ENCODE assay signal across 8 cellular contexts in the genomic region with DNA sequence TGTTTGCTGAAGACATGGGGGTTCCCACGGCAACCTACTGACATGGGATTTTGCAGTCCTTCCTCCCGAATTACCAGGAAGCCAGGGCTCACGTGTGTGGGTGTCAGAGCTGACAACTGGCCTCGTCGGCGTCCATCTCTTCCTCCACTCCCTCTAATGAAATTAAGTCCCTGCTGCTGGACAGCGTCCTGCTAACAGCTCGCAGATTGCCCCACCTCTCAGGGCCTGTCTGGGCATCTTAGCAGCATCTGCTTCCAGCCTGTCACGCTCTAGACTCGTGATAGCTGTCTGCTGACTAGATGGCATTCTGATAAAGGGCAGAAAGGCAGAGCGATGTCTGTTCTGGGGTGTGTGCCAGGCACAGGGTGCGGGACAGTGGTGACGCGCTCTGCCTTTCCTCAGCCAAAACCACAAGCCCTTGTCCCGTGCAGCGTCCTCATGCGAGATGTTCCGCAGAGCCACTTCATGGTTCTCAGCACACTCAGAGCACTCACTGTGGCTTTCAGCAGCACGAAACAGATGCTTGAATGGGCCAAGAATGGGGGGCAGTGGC.
DNase-seq lines count a peak whose midpoint lies in the region; ATAC-seq, FAIRE-seq and TF ChIP-seq lines count a peak whose summit lies in the region.

No MANE protein-coding gene starts in this region.

- H2BK15ac ChIP-seq in IMR-90 (ENCODE audit: low read depth, low read length) = no peak overlapping the region

- no peak overlapping the region for H2BK20ac ChIP-seq in IMR-90 (ENCODE audit: low read depth, low read length)

- TF ChIP-seq CTCF in A549 (IDR thresholded peaks at IDR 0.05) (no peak), IMR-90 (conservative IDR thresholded peaks at IDR 0.05; ENCODE audit: low read depth, low read length) (no peak), nephron progenitor cell (IDR thresholded peaks at IDR 0.05) (no peak)

- no peak overlapping the region for H3K4me3 Mint-ChIP-seq in nephron progenitor cell

- BruUV-seq in IMR-90 (replicated peaks; lab: Mats Ljungman, UMichigan) = no TSS peak

- intact Hi-C loops in IMR-90 (cut with micrococcal nuclease) = no loop called here

- H4K91ac ChIP-seq in IMR-90 (ENCODE audit: insufficient read depth, low read depth, low read length) = no peak overlapping the region

- FAIRE-seq in A549 (lab: Jason Lieb, UNC) = no peak

- H3K36me3 Mint-ChIP-seq in nephron progenitor cell (ENCODE audit: low read depth) = peaks cover 5% of the 10 kb centered on the region

- no peak for TF ChIP-seq RAD21 in A549 (conservative IDR thresholded peaks at IDR 0.05 in 1 of 2, IDR thresholded peaks at IDR 0.05 in 1 of 2)
- TF ChIP-seq RAD21 in IMR-90 (IDR thresholded peaks at IDR 0.05; ENCODE audit: low read length) = 0 out of 2 replicates have a peak, but pooled peaks have one; percentile 5

- H3K9me1 ChIP-seq in IMR-90 (ENCODE audit: insufficient read depth, low read length) = no peaks in the 10 kb centered on the region

- H3K23ac ChIP-seq in IMR-90 (ENCODE audit: low read depth, low read length) = no peak overlapping the region

- no peaks in the 10 kb centered on the region for H3K36me3 ChIP-seq in IMR-90 (ENCODE audit: control insufficient read depth, insufficient read depth, low read length)

- no peak overlapping the region for H3K18ac ChIP-seq in IMR-90 (ENCODE audit: low read depth, low read length)

- H3K4me2 ChIP-seq in A549 (no peak overlapping the region), IMR-90 (ENCODE audit: low read depth, low read length) (peak overlapping the region; percentile 3; the same call in 1 of the 2 replicates)

- CTCF ChIA-PET in A549 (lab: Yijun Ruan, JAX) (interaction anchor here (0.7 kb wide), 1 partner anchor 61 kb away, joined by 3 read pairs; no protein-coding TSS in a partner anchor), IMR-90 (lab: Yijun Ruan, JAX) (no interaction called here)

- no peaks in the 10 kb centered on the region for H3K9me3 ChIP-seq in A549
- no peaks in the 10 kb centered on the region for H3K9me3 ChIP-seq in IMR-90 (ENCODE audit: control insufficient read depth, insufficient read depth, low read length)

- 0 out of 2 replicates have a peak overlapping the region, but pooled peaks have one; percentile 6 for H3K14ac ChIP-seq in IMR-90 (replicated peaks; ENCODE audit: low read depth, low read length)

- no peak overlapping the region for H2AK5ac ChIP-seq in IMR-90 (ENCODE audit: low read depth, low read length)

- no peak overlapping the region for H2BK5ac ChIP-seq in IMR-90 (ENCODE audit: low read depth, low read length, poor library complexity, severe bottlenecking)

- no peak overlapping the region for H4K8ac ChIP-seq in IMR-90 (ENCODE audit: low read depth in 2 of 2, low read length in 2 of 2)

- 88% methylated on average over 19 of the region's 19 CpGs for WGBS in A549 (ENCODE audit: missing lambda C conversion rate)
- WGBS in IMR-90 (ENCODE audit: extremely low coverage in 2 of 2, insufficient read length in 1 of 2), 2 experiments = 22% methylated on average over 9 of the region's 19 CpGs; no CpG with 5 or more reads in 1 of the 2 experiments

- H3K4me1 Mint-ChIP-seq in nephron progenitor cell = peaks cover 56% of the 10 kb centered on the region

- in situ Hi-C loops in IMR-90 (cut with MboI; ENCODE audit: low sequenced_read_pairs) = no loop called here

- H3K27ac ChIP-seq in A549 (peak overlapping the region in 1 of 2 experiments; percentile 67; a peak in 3 of 6 replicates), IMR-90 (ENCODE audit: insufficient read depth, low read length) (no peak overlapping the region), substantia nigra (ENCODE audit: low read depth, low read length, poor library complexity, severe bottlenecking) (peak overlapping the region; percentile 40)

- peaks cover 9% of the 10 kb centered on the region for H3K27me3 Mint-ChIP-seq in nephron progenitor cell (ENCODE audit: low read depth, poor library complexity)

- POLR2A ChIA-PET in A549 (lab: Yijun Ruan, JAX) = no interaction called here
- POLR2A ChIA-PET in IMR-90 (lab: Charles Lee; ENCODE audit: unreplicated experiment) = no interaction called here

- H3K9ac ChIP-seq in IMR-90 (ENCODE audit: low read depth, low read length) = no peak overlapping the region

- no peak overlapping the region for H2BK120ac ChIP-seq in IMR-90 (ENCODE audit: low read depth, low read length)

- no peak overlapping the region for H3K56ac ChIP-seq in IMR-90 (ENCODE audit: extremely low read depth, insufficient read depth, low read length)

- peaks cover 25% of the 10 kb centered on the region for H3K9me3 Mint-ChIP-seq in nephron progenitor cell

- H2AK9ac ChIP-seq in IMR-90 (replicated peaks; ENCODE audit: low read depth, low read length, poor library complexity) = no peak overlapping the region

- H4K20me1 ChIP-seq in IMR-90 (ENCODE audit: insufficient read depth, low read length) = no peaks in the 10 kb centered on the region

- no peak overlapping the region for H4K5ac ChIP-seq in IMR-90 (ENCODE audit: low read depth, low read length)

- dilution Hi-C loops in IMR-90 (cut with HindIII; ENCODE audit: low sequenced_read_pairs, unreplicated experiment) = loop anchor here (25.0 kb wide), 1 partner anchor 177 kb away; no protein-coding TSS in a partner anchor

- DNase-seq in A549 (ENCODE audit: low read depth in 1 of 2, low spot score in 1 of 2) (peak in 1 of 2 experiments; percentile 21), IMR-90 (peak; percentile 72), activated T-cell treated with anti-CD3 and anti-CD28 coated beads for 1 hour (ENCODE audit: low read depth) (peak; percentile 23), erythroblast (lab: John Stamatoyannopoulos, UW) (peak; percentile 12 to 18), nephron progenitor cell (peak; percentile 43), substantia nigra (lab: John Stamatoyannopoulos, UW) (peak in 38 of 49 donors; percentile 15 to 78 (median 48)), NCI-H1436 treated with DMSO at 0.1 percent for 48 hours (lab: John Stamatoyannopoulos, UW) (no peak)

- ATAC-seq in A549 (peak in 1 of 2 experiments; percentile 21; a peak in 2 of 6 replicates), IMR-90 (ENCODE audit: low read depth) (peak; percentile 92), HG03442 (IDR thresholded peaks at IDR 0.05; ENCODE audit: unreplicated experiment) (no peak)

- no peak for TF ChIP-seq EP300 in A549 (IDR thresholded peaks at IDR 0.05)

- peak overlapping the region; percentile 62 for H2AFZ ChIP-seq in IMR-90 (replicated peaks; ENCODE audit: low read length, poor library complexity)

- H3K4me3 ChIP-seq in A549 (no peak overlapping the region), IMR-90 (ENCODE audit: insufficient read depth, low read depth, low read length) (no peak overlapping the region)

- peaks cover 22% of the 10 kb centered on the region for H3K27me3 ChIP-seq in IMR-90 (ENCODE audit: control insufficient read depth, insufficient read depth, low read length)

- no peak overlapping the region for H3K4ac ChIP-seq in IMR-90 (ENCODE audit: low read depth, low read length)

- H3K79me1 ChIP-seq in IMR-90 (ENCODE audit: low read depth in 1 of 2, low read length in 2 of 2) = no peaks in the 10 kb centered on the region

- peaks cover 18% of the 10 kb centered on the region for H3K4me1 ChIP-seq in A549
- no peaks in the 10 kb centered on the region for H3K4me1 ChIP-seq in IMR-90 (ENCODE audit: control insufficient read depth, insufficient read depth, low read length)

- TF ChIP-seq POLR2A in A549 (IDR thresholded peaks at IDR 0.05; ENCODE audit: low read length) (no peak), IMR-90 (IDR thresholded peaks at IDR 0.05; ENCODE audit: low read depth, low read length) (no peak), erythroblast (IDR thresholded peaks at IDR 0.05; ENCODE audit: low read length) (no peak)

- peak overlapping the region; percentile 89 for H3K27ac Mint-ChIP-seq in nephron progenitor cell

TF ChIP-seq in A549, 52 proteins besides CTCF, POLR2A, EP300 and RAD21 (continues in another document):
- TF ChIP-seq POLR2AphosphoS2 (conservative IDR thresholded peaks at IDR 0.05; ENCODE audit: low read length) (no peak), RNF2 (IDR thresholded peaks at IDR 0.05; ENCODE audit: borderline replicate concordance, low read depth) (no peak), FOSL2 (IDR thresholded peaks at IDR 0.05) (no peak), FOSL2 (CRISPR knock-in tag; IDR thresholded peaks at IDR 0.05) (no peak)

TF ChIP-seq in IMR-90, 13 proteins besides CTCF, POLR2A, EP300 and RAD21:
- TF ChIP-seq CEBPB (IDR thresholded peaks at IDR 0.05; ENCODE audit: low read depth, low read length) (peak; percentile 63), NFE2L2 (IDR thresholded peaks at IDR 0.05; ENCODE audit: low read depth, low read length) (no peak), BHLHE40 (IDR thresholded peaks at IDR 0.05; ENCODE audit: low read depth, low read length) (peak; percentile 87), MAFK (IDR thresholded peaks at IDR 0.05; ENCODE audit: low read depth, low read length) (no peak), RCOR1 (IDR thresholded peaks at IDR 0.05; ENCODE audit: insufficient replicate concordance, low read length) (peak; percentile 15), MXI1 (IDR thresholded peaks at IDR 0.05; ENCODE audit: borderline replicate concordance, low read depth, low read length) (0 out of 2 replicates have a peak, but pooled peaks have one; percentile 60), SMC3 (IDR thresholded peaks at IDR 0.05; ENCODE audit: low read depth, low read length) (peak; percentile 1; the same call in 1 of the 2 replicates)
- TF ChIP-seq, protein P1, sequence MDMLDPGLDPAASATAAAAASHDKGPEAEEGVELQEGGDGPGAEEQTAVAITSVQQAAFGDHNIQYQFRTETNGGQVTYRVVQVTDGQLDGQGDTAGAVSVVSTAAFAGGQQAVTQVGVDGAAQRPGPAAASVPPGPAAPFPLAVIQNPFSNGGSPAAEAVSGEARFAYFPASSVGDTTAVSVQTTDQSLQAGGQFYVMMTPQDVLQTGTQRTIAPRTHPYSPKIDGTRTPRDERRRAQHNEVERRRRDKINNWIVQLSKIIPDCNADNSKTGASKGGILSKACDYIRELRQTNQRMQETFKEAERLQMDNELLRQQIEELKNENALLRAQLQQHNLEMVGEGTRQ (IDR thresholded peaks at IDR 0.05; ENCODE audit: low read depth, low read length) = peak; percentile 20; the same call in 1 of the 2 replicates
